In the genomic region with DNA sequence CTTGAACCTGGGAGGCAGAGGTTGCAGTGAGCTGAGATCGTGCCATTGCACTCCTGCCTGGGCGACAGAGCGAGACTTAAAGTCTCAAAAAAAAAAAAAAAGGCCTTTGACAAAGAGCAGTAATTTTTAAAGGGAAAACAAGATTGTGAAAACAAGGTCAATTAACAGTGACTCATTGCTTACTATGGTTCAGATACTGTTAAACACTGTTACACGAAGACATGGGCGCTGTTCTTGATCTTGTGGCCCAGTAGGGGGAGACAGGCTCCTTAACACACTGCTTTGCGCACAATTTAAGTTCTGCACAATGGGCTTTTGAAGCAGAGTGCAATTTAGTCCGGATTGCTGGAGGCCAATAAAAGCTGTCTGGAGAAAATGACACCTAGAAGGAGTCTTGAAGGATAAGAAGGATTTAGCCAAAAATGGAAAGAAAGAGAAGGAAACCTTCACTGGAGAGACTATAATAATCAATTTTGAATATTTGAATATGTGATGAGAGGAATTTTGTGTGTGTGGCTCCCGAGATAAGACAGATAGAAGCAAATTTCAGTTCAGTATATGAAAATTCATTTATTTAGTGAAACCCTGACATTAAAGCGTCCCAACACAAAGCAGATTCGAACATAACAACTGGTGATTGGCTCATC, we compare ENCODE assay signal across 8 cellular contexts. TPM values are rescaled to one million over a fixed set of nuclear protein-coding genes. Genes with fewer than 3 reads are reported as not detected.
DNase-seq lines count a peak whose midpoint lies in the region; ATAC-seq and TF ChIP-seq lines count a peak whose summit lies in the region.

No MANE protein-coding gene starts in this region.

- H2AFZ ChIP-seq in OCI-LY1 (ENCODE audit: low read length): no peak overlapping the region

- H3K36me3 ChIP-seq in OCI-LY1 (ENCODE audit: insufficient read depth, low read length): peaks cover 43% of the 10 kb centered on the region
- peaks cover 0 to 53% of the 10 kb centered on the region in 2 donors for H3K36me3 ChIP-seq in gastroesophageal sphincter

- no peaks in the 10 kb centered on the region for H3K79me2 ChIP-seq in OCI-LY1 (ENCODE audit: insufficient read depth, low read length)

- H4K20me1 ChIP-seq in OCI-LY1 (ENCODE audit: insufficient read depth, low read length): no peaks in the 10 kb centered on the region

- H3F3A ChIP-seq in OCI-LY1 (ENCODE audit: insufficient read depth, low read length): peaks cover 3% of the 10 kb centered on the region; the same call in 1 of the 2 replicates

- H3K9me2 ChIP-seq in OCI-LY1 (ENCODE audit: low read depth, low read length): no peaks in the 10 kb centered on the region

- H3K9me3 ChIP-seq in OCI-LY1 (ENCODE audit: low read length) (no peaks in the 10 kb centered on the region), gastroesophageal sphincter (no peaks in the 10 kb centered on the region)

- H3K27me3 ChIP-seq in OCI-LY1 (ENCODE audit: insufficient read depth, low read length) (no peaks in the 10 kb centered on the region), gastroesophageal sphincter (no peaks in the 10 kb centered on the region)

- peak; percentile 90 for TF ChIP-seq CTCF in OCI-LY1 (IDR thresholded peaks at IDR 0.05; ENCODE audit: low read length)
- TF ChIP-seq CTCF in gastroesophageal sphincter (IDR thresholded peaks at IDR 0.05): peak; percentile 41 to 63 (median 56)

- DNase-seq in GDM1 (lab: John Stamatoyannopoulos, UW) (peak; percentile 65), pons (ENCODE audit: low spot score) (peak; percentile 90)
- peak; percentile 5 for DNase-seq in activated T-helper 9 cell treated with anti-CD3 and anti-CD28 coated beads, Interleukin-2, amount 50 U/mL, for 16 hours (ENCODE audit: low read depth)

- no peak for TF ChIP-seq POLR2A in gastroesophageal sphincter (IDR thresholded peaks at IDR 0.05)

- TF ChIP-seq EP300 in gastroesophageal sphincter (IDR thresholded peaks at IDR 0.05): no peak

- WGBS in gastroesophageal sphincter (ENCODE audit: low coverage in 1 of 2), 2 donors: 51 to 59% methylated on average over 7 to 10 of the region's 10 CpGs

- H3K4me3 ChIP-seq in OCI-LY1 (ENCODE audit: low read depth, low read length, poor library complexity, severe bottlenecking) (no peak overlapping the region), gastroesophageal sphincter (no peak overlapping the region)

- H3K9ac ChIP-seq in OCI-LY1 (ENCODE audit: low read length): no peak overlapping the region

- H3K4me1 ChIP-seq in OCI-LY1 (ENCODE audit: insufficient read depth, low read length, severe bottlenecking) (peaks cover under 1% of the 10 kb centered on the region), gastroesophageal sphincter (peaks cover 0 to 7% (median 0%) of the 10 kb centered on the region in 3 donors)

- ATAC-seq in HG03280 (IDR thresholded peaks at IDR 0.05; ENCODE audit: unreplicated experiment) (peak; percentile 65), gastroesophageal sphincter (peak; percentile 67), HG02798 (IDR thresholded peaks at IDR 0.05; ENCODE audit: poor library complexity, unreplicated experiment) (no peak), GM19324 (IDR thresholded peaks at IDR 0.05; ENCODE audit: low FRiP score, unreplicated experiment) (no peak)

- H3K27ac ChIP-seq in OCI-LY1 (ENCODE audit: low read depth, low read length, poor library complexity, severe bottlenecking): no peak overlapping the region
- H3K27ac ChIP-seq in gastroesophageal sphincter: no peak overlapping the region

- H3K4me2 ChIP-seq in OCI-LY1 (ENCODE audit: low read length): no peak overlapping the region

RNA-seq across cellular contexts. Expression of a gene that starts 6.0 kb away (rescaled TPM):
- total RNA-seq in gastroesophageal sphincter: 10 to 100 TPM; 29.2 to 54.5 (median 35.6) TPM

RNA-seq across cellular contexts. Expression of a gene that starts 22.4 kb away (rescaled TPM):
- 10 to 100 TPM; 15.0 to 29.4 (median 19.3) TPM for total RNA-seq in gastroesophageal sphincter

RNA-seq across cellular contexts. Expression of a gene that starts 25.6 kb away (rescaled TPM):
- total RNA-seq in gastroesophageal sphincter: 100 to 1,000 TPM; 105 to 140 (median 120) TPM

Comparison
In these comparisons a context has a peak if more than half of its experiments do, and no peak if none do; other contexts are left out.
1. DNase-seq: peak in every context shown above with its lines; median percentile 90 in pons; 65 in GDM1; 5 in activated T-helper 9 cell treated with anti-CD3 and anti-CD28 coated beads, Interleukin-2, amount 50 U/mL, for 16 hours.
2. ATAC-seq: peak in HG03280 (single experiment) and gastroesophageal sphincter (single experiment); none in HG02798 (single experiment) and GM19324 (single experiment).